23 cellular contexts compared by ENCODE assay signal in genomic region chr6:3328796-3329195, GRCh38.
DNase-seq lines count a peak whose midpoint lies in the region; ATAC-seq, FAIRE-seq and TF ChIP-seq lines count a peak whose summit lies in the region.
"Had no signal": no experiment of that assay in that cellular context is flagged by ENCODE, and none has a peak within 500 bp of the region (broad histone marks: within the 10 kb centered on the region; RNA-seq: fewer than 3 reads in every experiment).

No MANE protein-coding gene starts in this region.

- H4K20me1 ChIP-seq in K562 (replicated peaks; ENCODE audit: control insufficient read depth, insufficient read depth, low read length) (no peaks in the 10 kb centered on the region), neural progenitor cell (ENCODE audit: low read depth) (no peaks in the 10 kb centered on the region)

- CTCF ChIA-PET in K562 (lab: Yijun Ruan, JAX; ENCODE audit: low intra/inter-chr PET ratio): no interaction called here

- no peak overlapping the region for H3K27ac Mint-ChIP-seq in glutamatergic neuron (ENCODE audit: unreplicated experiment)
- peak overlapping the region; percentile 39 for H3K27ac Mint-ChIP-seq in neural progenitor cell
- no peak overlapping the region for H3K27ac Mint-ChIP-seq in CD14-positive monocyte
- H3K27ac Mint-ChIP-seq: activated naive CD4-positive, alpha-beta T cell treated with anti-CD3 and anti-CD28 coated beads, Interleukin-2, amount 50 U/mL, for 24 hours; activated T-helper 1 cell treated with anti-CD3 and anti-CD28 coated beads, Interleukin-12 subunit alpha, Interleukin-12 subunit beta, Interleukin-2, Interleukin-4 antibody, amounts not matched to agents 30 ng/mL and 10 ng/mL and 1 ng/mL, durations not matched to agents 14 hours and 24 hours and 36 hours; stimulated activated naive CD8-positive, alpha-beta T cell treated with anti-CD3 and anti-CD28 coated beads, Interleukin-15, Interleukin-2, amounts not matched to agents 100 ng/mL and 50 ng/mL, for 24 hours had no signal

- intact Hi-C loops in K562 (cut with micrococcal nuclease): no loop called here
- intact Hi-C loops in CD14-positive monocyte (cut with micrococcal nuclease): no loop called here

- H3K9ac ChIP-seq in K562 (ENCODE audit: insufficient read depth in 1 of 2, low read depth in 2 of 2, low read length in 2 of 2) (peak overlapping the region in 1 of 2 experiments; percentile 21; a peak in 1 of 4 replicates), neural progenitor cell (no peak overlapping the region)

- H3K4me3 Mint-ChIP-seq in glutamatergic neuron (ENCODE audit: unreplicated experiment) (no peak overlapping the region), neural progenitor cell (no peak overlapping the region), CD14-positive monocyte (no peak overlapping the region)
- H3K4me3 Mint-ChIP-seq: activated naive CD4-positive, alpha-beta T cell treated with anti-CD3 and anti-CD28 coated beads, Interleukin-2, amount 50 U/mL, for 24 hours; activated T-helper 1 cell treated with anti-CD3 and anti-CD28 coated beads, Interleukin-12 subunit alpha, Interleukin-12 subunit beta, Interleukin-2, Interleukin-4 antibody, amounts not matched to agents 30 ng/mL and 10 ng/mL and 1 ng/mL, durations not matched to agents 14 hours and 24 hours and 36 hours; GM23338; stimulated activated naive CD8-positive, alpha-beta T cell treated with anti-CD3 and anti-CD28 coated beads, Interleukin-15, Interleukin-2, amounts not matched to agents 100 ng/mL and 50 ng/mL, for 24 hours; type B pancreatic cell had no signal

- FAIRE-seq in K562 (lab: Jason Lieb, UNC): no peak
- FAIRE-seq: endometrium had no signal

- H3K9me3 Mint-ChIP-seq in glutamatergic neuron (ENCODE audit: unreplicated experiment) (peaks cover 10% of the 10 kb centered on the region), neural progenitor cell (no peaks in the 10 kb centered on the region), CD14-positive monocyte (no peaks in the 10 kb centered on the region)
- H3K9me3 Mint-ChIP-seq: activated naive CD4-positive, alpha-beta T cell treated with anti-CD3 and anti-CD28 coated beads, Interleukin-2, amount 50 U/mL, for 24 hours; activated T-helper 1 cell treated with anti-CD3 and anti-CD28 coated beads, Interleukin-12 subunit alpha, Interleukin-12 subunit beta, Interleukin-2, Interleukin-4 antibody, amounts not matched to agents 30 ng/mL and 10 ng/mL and 1 ng/mL, durations not matched to agents 14 hours and 24 hours and 36 hours; GM23338; stimulated activated naive CD8-positive, alpha-beta T cell treated with anti-CD3 and anti-CD28 coated beads, Interleukin-15, Interleukin-2, amounts not matched to agents 100 ng/mL and 50 ng/mL, for 24 hours; type B pancreatic cell had no signal

- 76% methylated on average over 9 of the region's 10 CpGs for WGBS in K562 (ENCODE audit: insufficient coverage, low coverage, missing lambda C conversion rate)

- in situ Hi-C loops in K562 (cut with MboI): no loop called here

- TF ChIP-seq POLR2A in K562 (conservative IDR thresholded peaks at IDR 0.05): no peak

- peaks cover 61% of the 10 kb centered on the region for H3K4me1 Mint-ChIP-seq in glutamatergic neuron (ENCODE audit: low read depth, unreplicated experiment)
- peaks cover 97% of the 10 kb centered on the region for H3K4me1 Mint-ChIP-seq in neural progenitor cell
- peaks cover 5% of the 10 kb centered on the region for H3K4me1 Mint-ChIP-seq in CD14-positive monocyte

- TF ChIP-seq EP300 in K562 (IDR thresholded peaks at IDR 0.05; ENCODE audit: low read length): no peak

- H3K27ac ChIP-seq in K562 (ENCODE audit: extremely low read depth, low read depth, low read length) (no peak overlapping the region), neural progenitor cell (no peak overlapping the region), substantia nigra (ENCODE audit: low read depth, low read length, poor library complexity, severe bottlenecking) (peak overlapping the region; percentile 82)
- H3K27ac ChIP-seq: colonic mucosa, hepatocyte, PC-9 had no signal

- H3K36me3 Mint-ChIP-seq in glutamatergic neuron (ENCODE audit: unreplicated experiment) (no peaks in the 10 kb centered on the region), neural progenitor cell (peaks cover 16% of the 10 kb centered on the region), CD14-positive monocyte (no peaks in the 10 kb centered on the region)

- BruUV-seq in K562 (replicated peaks; lab: Mats Ljungman, UMichigan): no TSS peak

- H3K4me1 ChIP-seq in K562 (replicated peaks in 1 of 2; ENCODE audit: control insufficient read depth in 2 of 2, insufficient read depth in 2 of 2, low read length in 2 of 2): peaks cover 23 to 27% of the 10 kb centered on the region in 2 experiments
- H3K4me1 ChIP-seq in neural progenitor cell: peaks cover 20% of the 10 kb centered on the region
- H3K4me1 ChIP-seq: colonic mucosa had no signal

- POLR2A ChIA-PET in K562 (lab: Yijun Ruan, JAX): interaction anchor here (0.6 to 2.1 kb wide), 2 partner anchors 9 to 14 kb away, joined by 3 to 9 read pairs; no protein-coding TSS in a partner anchor

- H3K4me3 ChIP-seq in K562 (no peak overlapping the region), neural progenitor cell (no peak overlapping the region)
- H3K4me3 ChIP-seq: colonic mucosa, GM23338, hepatocyte, PC-9 had no signal

- no peaks in the 10 kb centered on the region for H3K36me3 ChIP-seq in K562 (ENCODE audit: control insufficient read depth, insufficient read depth, low read length)
- no peaks in the 10 kb centered on the region for H3K36me3 ChIP-seq in neural progenitor cell
- H3K36me3 ChIP-seq: colonic mucosa had no signal

- H2AFZ ChIP-seq in K562 (ENCODE audit: low read depth, low read length) (no peak overlapping the region), neural progenitor cell (replicated peaks) (no peak overlapping the region)
- H2AFZ ChIP-seq: GM23338, hepatocyte, PC-9 had no signal

- TF ChIP-seq RAD21 in K562 (CRISPR knock-in tag; conservative IDR thresholded peaks at IDR 0.05 in 1 of 2, IDR thresholded peaks at IDR 0.05 in 1 of 2): no peak

- H3K9me3 ChIP-seq in K562 (replicated peaks; ENCODE audit: control insufficient read depth, insufficient read depth, low read depth, low read length): no peaks in the 10 kb centered on the region
- H3K9me3 ChIP-seq in neural progenitor cell (ENCODE audit: low read depth): no peaks in the 10 kb centered on the region
- H3K9me3 ChIP-seq: colonic mucosa had no signal

- no peak for TF ChIP-seq CTCF in K562 (IDR thresholded peaks at IDR 0.05 in 2 of 3, conservative IDR thresholded peaks at IDR 0.05 in 1 of 3; ENCODE audit: insufficient read depth in 2 of 3, low read depth in 1 of 3, low read length in 3 of 3)
- no peak for TF ChIP-seq CTCF in glutamatergic neuron (IDR thresholded peaks at IDR 0.05; ENCODE audit: partially characterized antibody, unreplicated experiment)
- TF ChIP-seq CTCF in neural progenitor cell (IDR thresholded peaks at IDR 0.05): no peak
- no peak for TF ChIP-seq CTCF in CD14-positive monocyte (IDR thresholded peaks at IDR 0.05)

- H3F3A ChIP-seq in neural progenitor cell (ENCODE audit: low read depth): no peaks in the 10 kb centered on the region

- ATAC-seq in K562: no peak

- no peaks in the 10 kb centered on the region for H3K9me1 ChIP-seq in K562 (ENCODE audit: control insufficient read depth, insufficient read depth, low read length)

- H3K4me2 ChIP-seq in K562 (ENCODE audit: insufficient read depth, low read length): no peak overlapping the region
- no peak overlapping the region for H3K4me2 ChIP-seq in neural progenitor cell
- H3K4me2 ChIP-seq: GM23338, hepatocyte, PC-9 had no signal

- DNase-seq in K562 (ENCODE audit: extremely low read depth in 1 of 4, low spot score in 3 of 4): no peak
- DNase-seq in glutamatergic neuron: peak; percentile 10
- DNase-seq in neural progenitor cell (ENCODE audit: low spot score): no peak
- DNase-seq in substantia nigra (lab: John Stamatoyannopoulos, UW): peak in 33 of 49 donors; percentile 17 to 68 (median 42)
- DNase-seq in HuH-7.5 (ENCODE audit: low spot score): no peak
- DNase-seq in CD14-positive monocyte (ENCODE audit: low spot score): no peak
- DNase-seq in OCI-M2 (lab: John Stamatoyannopoulos, UW; ENCODE audit: unreplicated experiment): no peak
- DNase-seq: activated CD4-positive, alpha-beta T cell treated with anti-CD3 and anti-CD28 coated beads for 4 hours; colonic mucosa; NCI-H1092 treated with DMSO at 0.1 percent for 48 hours; NCI-H2029 treated with DMSO at 0.1 percent for 48 hours; NCI-H345; NCI-H82; PC-9; stimulated activated CD4-positive, alpha-beta T cell treated with anti-CD3 and anti-CD28 coated beads, Interleukin-12 subunit alpha, Interleukin-12 subunit beta, amount 100 ng/mL, for 4 hours; stimulated activated CD4-positive, alpha-beta T cell treated with anti-CD3 and anti-CD28 coated beads, Interleukin-4, amount 100 ng/mL, for 4 hours had no signal

- peaks cover 6% of the 10 kb centered on the region for H3K27me3 Mint-ChIP-seq in glutamatergic neuron (ENCODE audit: unreplicated experiment)
- H3K27me3 Mint-ChIP-seq in neural progenitor cell (ENCODE audit: insufficient read depth, low read depth): no peaks in the 10 kb centered on the region
- peaks cover 8 to 11% (median 10%) of the 10 kb centered on the region in 3 donors for H3K27me3 Mint-ChIP-seq in CD14-positive monocyte (ENCODE audit: low read depth in 3 of 3)
- H3K27me3 Mint-ChIP-seq: activated naive CD4-positive, alpha-beta T cell treated with anti-CD3 and anti-CD28 coated beads, Interleukin-2, amount 50 U/mL, for 24 hours; type B pancreatic cell had no signal

- no peaks in the 10 kb centered on the region for H3K79me2 ChIP-seq in K562 (ENCODE audit: control insufficient read depth, insufficient read depth, low read length)
- H3K79me2 ChIP-seq in neural progenitor cell (ENCODE audit: low read depth): no peaks in the 10 kb centered on the region

- no peaks in the 10 kb centered on the region for H3K27me3 ChIP-seq in K562 (ENCODE audit: control insufficient read depth in 2 of 2, insufficient read depth in 2 of 2, low read length in 2 of 2)
- no peaks in the 10 kb centered on the region for H3K27me3 ChIP-seq in neural progenitor cell
- H3K27me3 ChIP-seq: colonic mucosa, hepatocyte had no signal

TF ChIP-seq in K562, 482 proteins besides CTCF, POLR2A, EP300 and RAD21:
- no peak for TF ChIP-seq HDAC6 (IDR thresholded peaks at IDR 0.05; ENCODE audit: low read depth, low read length)
- TF ChIP-seq ZNF263 (CRISPR knock-in tag; IDR thresholded peaks at IDR 0.05; ENCODE audit: borderline replicate concordance): peak; percentile 76
- no peak for TF ChIP-seq MIER1 (IDR thresholded peaks at IDR 0.05; ENCODE audit: low read depth)
- TF ChIP-seq ZNF695 (CRISPR knock-in tag; IDR thresholded peaks at IDR 0.05): no peak
- no peak for TF ChIP-seq NR2C1 (IDR thresholded peaks at IDR 0.05)
- no peak for TF ChIP-seq NR2C1 (tag; IDR thresholded peaks at IDR 0.05)

Comparison
In these comparisons a context has a peak if more than half of its experiments do, and no peak if none do; other contexts are left out.
1. DNase-seq: peak in glutamatergic neuron (single experiment) and substantia nigra (33 of 49); none in K562 (0 of 4), neural progenitor cell (single experiment), HuH-7.5 (single experiment), CD14-positive monocyte (single experiment) and OCI-M2 (single experiment).